In genomic region chr15:90240856-90241255, GRCh38 we compare ENCODE assay signal across 22 cellular contexts. TPM values are rescaled to one million over a fixed set of nuclear protein-coding genes. Genes with fewer than 3 reads are reported as not detected.
"Had no signal": no experiment of that assay in that cellular context is flagged by ENCODE, and none has a peak within 500 bp of the region (broad histone marks: within the 10 kb centered on the region; RNA-seq: fewer than 3 reads in every experiment).

No MANE protein-coding gene starts in this region.

- H3K27ac ChIP-seq: KMS-11, VCaP had no signal

- H3K4me3 Mint-ChIP-seq: activated CD4-positive, alpha-beta memory T cell treated with anti-CD3 and anti-CD28 coated beads, Interleukin-2, amount 10 ng/mL, durations not matched to agents 7 days and 5 days; activated CD4-positive, alpha-beta T cell treated with anti-CD3 and anti-CD28 coated beads for 36 hours; activated naive CD4-positive, alpha-beta T cell treated with anti-CD3 and anti-CD28 coated beads, Interleukin-2, amount 10 ng/mL, durations not matched to agents 7 days and 5 days; activated naive CD8-positive, alpha-beta T cell treated with anti-CD3 and anti-CD28 coated beads for 36 hours; T-helper 17 cell had no signal

- ATAC-seq: activated CD4-positive, alpha-beta T cell treated with anti-CD3 and anti-CD28 coated beads for 36 hours; T-helper 17 cell had no signal

- FAIRE-seq: RCC 7860 had no signal

- H3K27me3 Mint-ChIP-seq: activated CD4-positive, alpha-beta memory T cell treated with anti-CD3 and anti-CD28 coated beads, Interleukin-2, amount 10 ng/mL, durations not matched to agents 7 days and 5 days; activated CD4-positive, alpha-beta T cell treated with anti-CD3 and anti-CD28 coated beads for 36 hours; activated naive CD4-positive, alpha-beta T cell treated with anti-CD3 and anti-CD28 coated beads, Interleukin-2, amount 10 ng/mL, durations not matched to agents 7 days and 5 days; activated naive CD8-positive, alpha-beta T cell treated with anti-CD3 and anti-CD28 coated beads for 36 hours; T-helper 17 cell had no signal

- H3K9me3 Mint-ChIP-seq: activated CD4-positive, alpha-beta memory T cell treated with anti-CD3 and anti-CD28 coated beads, Interleukin-2, amount 10 ng/mL, durations not matched to agents 7 days and 5 days; activated naive CD4-positive, alpha-beta T cell treated with anti-CD3 and anti-CD28 coated beads, Interleukin-2, amount 10 ng/mL, durations not matched to agents 7 days and 5 days; activated naive CD8-positive, alpha-beta T cell treated with anti-CD3 and anti-CD28 coated beads for 36 hours; activated T-helper 2 cell treated with anti-CD3 and anti-CD28 coated beads, Interferon-gamma antibody, Interleukin-2, Interleukin-4, amounts not matched to agents 10 μg/mL and 5 μg/mL and 100 μg/mL, durations not matched to agents 14 hours and 24 hours and 36 hours had no signal

- H3K4me2 ChIP-seq: KMS-11 had no signal

- H3K9ac ChIP-seq: KMS-11 had no signal

- H3K27ac Mint-ChIP-seq: activated CD4-positive, alpha-beta memory T cell treated with anti-CD3 and anti-CD28 coated beads, Interleukin-2, amount 10 ng/mL, durations not matched to agents 7 days and 5 days; activated CD4-positive, alpha-beta T cell treated with anti-CD3 and anti-CD28 coated beads for 36 hours; activated naive CD4-positive, alpha-beta T cell treated with anti-CD3 and anti-CD28 coated beads, Interleukin-2, amount 10 ng/mL, durations not matched to agents 7 days and 5 days; activated naive CD8-positive, alpha-beta T cell treated with anti-CD3 and anti-CD28 coated beads for 36 hours; activated T-helper 2 cell treated with anti-CD3 and anti-CD28 coated beads, Interferon-gamma antibody, Interleukin-2, Interleukin-4, amounts not matched to agents 10 μg/mL and 5 μg/mL and 100 μg/mL, durations not matched to agents 14 hours and 24 hours and 36 hours; T-helper 17 cell had no signal

- DNase-seq: activated CD4-positive, alpha-beta memory T cell treated with anti-CD3 and anti-CD28 coated beads, Interleukin-2, amount 10 ng/mL, durations not matched to agents 7 days and 5 days; activated CD4-positive, alpha-beta T cell treated with anti-CD3 and anti-CD28 coated beads for 36 hours; activated CD4-positive, alpha-beta T cell treated with anti-CD3 and anti-CD28 coated beads, Interleukin-2, amount 50 U/mL, for 1 hour; activated gamma-delta T cell treated with Interleukin-2 at 50 U/mL for 16 hours; activated naive CD4-positive, alpha-beta T cell treated with anti-CD3 and anti-CD28 coated beads, Interleukin-2, amount 10 ng/mL, durations not matched to agents 7 days and 5 days; activated naive CD8-positive, alpha-beta T cell treated with anti-CD3 and anti-CD28 coated beads for 36 hours; activated T-cell treated with anti-CD3 and anti-CD28 coated beads for 4 hours; activated T-cell treated with anti-CD3 and anti-CD28 coated beads, Interleukin-2, amount 50 U/mL, for 48 hours; NCI-H1092; NCI-H1417; NCI-H2081; NCI-H2227 treated with DMSO at 0.1 percent for 48 hours; NCI-H446 treated with DMSO at 0.1 percent for 48 hours; NCI-H524 treated with DMSO at 0.1 percent for 48 hours; NCI-H748 treated with DMSO at 0.1 percent for 48 hours; SIG-M5; T-helper 17 cell had no signal

RNA-seq across cellular contexts. Expression of gene TTLL13, which starts 8.5 kb away (rescaled TPM):
- total RNA-seq: MCF 10A had no signal
